In the genomic region with DNA sequence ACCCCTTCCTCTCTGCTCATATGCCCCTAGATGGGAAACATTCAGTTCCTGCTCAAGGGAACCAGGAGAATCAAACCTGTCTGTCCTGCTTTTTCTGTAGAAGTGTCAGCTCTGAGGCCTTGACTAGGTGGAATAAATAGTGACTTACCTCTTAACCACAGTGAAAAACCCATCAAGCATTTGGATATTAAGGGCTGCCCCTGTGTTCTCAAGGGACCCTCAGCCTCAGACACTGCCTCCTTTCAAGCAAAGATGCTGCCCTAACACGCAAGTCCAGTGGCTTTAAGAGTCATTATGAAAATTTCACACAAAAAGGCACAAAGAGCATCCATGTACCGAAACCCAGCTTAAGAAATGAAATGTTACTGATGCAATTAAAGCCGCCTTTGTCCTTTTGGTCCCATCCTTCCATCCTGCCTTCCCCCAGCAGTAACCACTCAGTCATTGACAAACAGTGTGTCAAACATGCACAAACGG, we compare ENCODE assay signal across 14 cellular contexts.
DNase-seq lines count a peak whose midpoint lies in the region; ATAC-seq and TF ChIP-seq lines count a peak whose summit lies in the region.
"Had no signal": no experiment of that assay in that cellular context is flagged by ENCODE, and none has a peak within 500 bp of the region (broad histone marks: within the 10 kb centered on the region; RNA-seq: fewer than 3 reads in every experiment).

No MANE protein-coding gene starts in this region.

- POLR2A ChIA-PET in A673 (lab: Charles Lee; ENCODE audit: low non-redundant PET): no interaction called here

- H3K27me3 ChIP-seq in osteoblast (ENCODE audit: insufficient read depth, low read length): no peaks in the 10 kb centered on the region
- no peaks in the 10 kb centered on the region for H3K27me3 ChIP-seq in A673 (replicated peaks; ENCODE audit: insufficient read depth, low read depth, low read length, poor library complexity)
- H3K27me3 ChIP-seq: stomach had no signal

- H3K36me3 ChIP-seq in osteoblast (ENCODE audit: insufficient read depth, low read length): no peaks in the 10 kb centered on the region
- H3K36me3 ChIP-seq in A673 (ENCODE audit: insufficient read depth, low read length, poor library complexity, severe bottlenecking): no peaks in the 10 kb centered on the region
- H3K36me3 ChIP-seq: stomach had no signal

- no peaks in the 10 kb centered on the region for H3K79me2 ChIP-seq in osteoblast (ENCODE audit: insufficient read depth, low read length)

- in situ Hi-C loops in GM13976 (cut with MboI; ENCODE audit: low sequenced_read_pairs, unreplicated experiment): no loop called here

- H3K4me1 ChIP-seq in osteoblast (ENCODE audit: insufficient read depth, low read length) (peaks cover 3% of the 10 kb centered on the region), A673 (ENCODE audit: insufficient read depth, low read length, poor library complexity, severe bottlenecking) (peaks cover 4% of the 10 kb centered on the region)
- H3K4me1 ChIP-seq: stomach had no signal

- peak; percentile 62 for ATAC-seq in GM21786 (IDR thresholded peaks at IDR 0.05; ENCODE audit: unreplicated experiment)
- ATAC-seq: natural killer cell treated with Interleukin-12 subunit alpha and Interleukin-12 subunit beta and Interleukin-15 and Interleukin-18, amount 100 ng/mL, for 72 hours had no signal

- no peak overlapping the region for H3K4me2 ChIP-seq in osteoblast (ENCODE audit: insufficient read depth, low read length)

- H3K4me3 ChIP-seq in osteoblast (ENCODE audit: insufficient read depth, low read length) (no peak overlapping the region), A673 (ENCODE audit: low read depth, low read length, poor library complexity, severe bottlenecking) (no peak overlapping the region)
- H3K4me3 ChIP-seq: stomach had no signal

- DNase-seq in GM13976 (ENCODE audit: low spot score) (peak; percentile 52), RPMI7951 (ENCODE audit: low read depth) (peak; percentile 36), osteoblast (ENCODE audit: insufficient read length, low spot score, missing footprints) (peak; percentile 32), SKM-1 treated with dmso at 0.1 percent for 144 hours (lab: John Stamatoyannopoulos, UW; ENCODE audit: unreplicated experiment) (no peak), GF-D8 (lab: John Stamatoyannopoulos, UW) (no peak), activated gamma-delta T cell (lab: John Stamatoyannopoulos, UW) (no peak), A673 (ENCODE audit: low spot score) (no peak)
- DNase-seq: activated CD4-positive, alpha-beta T cell treated with anti-CD3 and anti-CD28 coated beads for 1 hour; H7; NCI-H1092 treated with DMSO at 0.1 percent for 48 hours; NCI-H524; stomach had no signal

- intact Hi-C loops in A673 (cut with micrococcal nuclease; ENCODE audit: unreplicated experiment): no loop called here

- TF ChIP-seq CTCF in GM13976 (IDR thresholded peaks at IDR 0.05; ENCODE audit: borderline replicate concordance, control extremely low read depth, extremely low read depth, insufficient read depth, missing control alignments): no peak
- no peak for TF ChIP-seq CTCF in osteoblast (IDR thresholded peaks at IDR 0.05; ENCODE audit: extremely low read depth, low read depth, low read length)
- no peak for TF ChIP-seq CTCF in A673 (conservative IDR thresholded peaks at IDR 0.05; ENCODE audit: low read depth, low read length)

- H2AFZ ChIP-seq in osteoblast (ENCODE audit: low read length): no peak overlapping the region

- no TSS peak for BruUV-seq in A673 (replicated peaks; lab: Mats Ljungman, UMichigan)

- CTCF ChIA-PET in A673 (lab: Charles Lee): no interaction called here

- H4K20me1 ChIP-seq in osteoblast (ENCODE audit: insufficient read depth, low read length): no peaks in the 10 kb centered on the region

- no peaks in the 10 kb centered on the region for H3K9me3 ChIP-seq in osteoblast (ENCODE audit: low read depth, low read length)
- H3K9me3 ChIP-seq in A673 (ENCODE audit: low read depth, low read length, poor library complexity, severe bottlenecking): no peaks in the 10 kb centered on the region
- H3K9me3 ChIP-seq: stomach had no signal

- H3K27ac ChIP-seq in osteoblast (ENCODE audit: low read depth, low read length): no peak overlapping the region
- no peak overlapping the region for H3K27ac ChIP-seq in A673 (ENCODE audit: low read depth, low read length, poor library complexity, severe bottlenecking)
- H3K27ac ChIP-seq: stomach had no signal

Comparison
In these comparisons a context has a peak if more than half of its experiments do, and no peak if none do; other contexts are left out.
1. DNase-seq: peak in GM13976 (single experiment), RPMI7951 (single experiment) and osteoblast (single experiment); none in SKM-1 treated with dmso at 0.1 percent for 144 hours (single experiment), GF-D8 (single experiment), activated gamma-delta T cell (single experiment) and A673 (single experiment).